9 cellular contexts compared by ENCODE assay signal in genomic region chr17:38560503-38561318, GRCh38. TPM values are rescaled to one million over a fixed set of nuclear protein-coding genes. Genes with fewer than 3 reads are reported as not detected.
DNase-seq lines count a peak whose midpoint lies in the region; ATAC-seq lines count a peak whose summit lies in the region.
"Had no signal": no experiment of that assay in that cellular context is flagged by ENCODE, and none has a peak within 500 bp of the region (broad histone marks: within the 10 kb centered on the region; RNA-seq: fewer than 3 reads in every experiment).

No MANE protein-coding gene starts in this region.

- H3K4me3 Mint-ChIP-seq in activated naive CD8-positive, alpha-beta T cell treated with anti-CD3 and anti-CD28 coated beads for 36 hours = no peak overlapping the region

- no peaks in the 10 kb centered on the region for H3K9me3 Mint-ChIP-seq in activated naive CD8-positive, alpha-beta T cell treated with anti-CD3 and anti-CD28 coated beads for 36 hours

- peak; percentile 66 for DNase-seq in AG08396 (ENCODE audit: low spot score)
- peak; percentile 51 for DNase-seq in GM03348 (ENCODE audit: low spot score)
- peak; percentile 18 for DNase-seq in activated naive CD8-positive, alpha-beta T cell treated with anti-CD3 and anti-CD28 coated beads for 36 hours
- peak; percentile 58 for DNase-seq in hepatic stellate cell (ENCODE audit: low spot score)
- no peak for DNase-seq in inferior parietal cortex (ENCODE audit: extremely low spot score)
- DNase-seq in mesenteric fat pad (ENCODE audit: low spot score) = no peak
- DNase-seq: SIG-M5 had no signal

- peaks cover 62% of the 10 kb centered on the region for H3K27me3 Mint-ChIP-seq in activated naive CD8-positive, alpha-beta T cell treated with anti-CD3 and anti-CD28 coated beads for 36 hours

- peaks cover 21% of the 10 kb centered on the region for H3K4me1 Mint-ChIP-seq in activated naive CD8-positive, alpha-beta T cell treated with anti-CD3 and anti-CD28 coated beads for 36 hours

- H3K36me3 Mint-ChIP-seq in activated naive CD8-positive, alpha-beta T cell treated with anti-CD3 and anti-CD28 coated beads for 36 hours = no peaks in the 10 kb centered on the region

- ATAC-seq in HG03135 (IDR thresholded peaks at IDR 0.05; ENCODE audit: unreplicated experiment) = no peak
- no peak for ATAC-seq in HG03571 (IDR thresholded peaks at IDR 0.05; ENCODE audit: unreplicated experiment)

- H3K27ac Mint-ChIP-seq in activated naive CD8-positive, alpha-beta T cell treated with anti-CD3 and anti-CD28 coated beads for 36 hours = peak overlapping the region; percentile 34

RNA-seq across cellular contexts. Expression of gene SRCIN1, which starts 45.0 kb away (rescaled TPM):
- total RNA-seq in activated naive CD8-positive, alpha-beta T cell treated with anti-CD3 and anti-CD28 coated beads for 36 hours = under 1 TPM; 0.37 to 0.42 TPM
- 10.1 TPM for total RNA-seq in mesenteric fat pad

Comparison
In these comparisons a context has a peak if more than half of its experiments do, and no peak if none do; other contexts are left out.
1. DNase-seq: peak in AG08396 (single experiment), GM03348 (single experiment), activated naive CD8-positive, alpha-beta T cell treated with anti-CD3 and anti-CD28 coated beads for 36 hours (single experiment) and hepatic stellate cell (single experiment); none in inferior parietal cortex (single experiment) and mesenteric fat pad (single experiment).